In genomic region chr5:134458676-134459403, GRCh38 we compare ENCODE assay signal across 1 cellular context.
TF ChIP-seq lines count a peak whose summit lies in the region.

No MANE protein-coding gene starts in this region.

TF ChIP-seq in SK-N-SH, 30 proteins besides CTCF, POLR2A, EP300 and RAD21 (continued from another document):
- TF ChIP-seq ZBTB33 (IDR thresholded peaks at IDR 0.05; ENCODE audit: borderline replicate concordance, low read depth), result no peak
- no peak for TF ChIP-seq SMC3 (IDR thresholded peaks at IDR 0.05; ENCODE audit: low read depth, low read length)
